26 cellular contexts compared by ENCODE assay signal in genomic region chr11:34002420-34002819, GRCh38. TPM values are rescaled to one million over a fixed set of nuclear protein-coding genes. Genes with fewer than 3 reads are reported as not detected.
A peak's percentile ranks its signal among the peaks of the same experiment; 100 is the strongest.
DNase-seq lines count a peak whose midpoint lies in the region; FAIRE-seq lines count a peak whose summit lies in the region.
"Had no signal": no experiment of that assay in that cellular context is flagged by ENCODE, and none has a peak within 500 bp of the region (broad histone marks: within the 10 kb centered on the region; RNA-seq: fewer than 3 reads in every experiment).

No MANE protein-coding gene starts in this region.

- H3K27ac ChIP-seq in small intestine (ENCODE audit: low read depth in 1 of 2, low read length in 1 of 2): no peak overlapping the region
- H3K27ac ChIP-seq: ascending aorta, BLaER1, psoas muscle, testis had no signal

- FAIRE-seq in small intestine (lab: Jason Lieb, UNC): no peak
- FAIRE-seq: A204.1, H1, keratinocyte, RCC 7860, TTC549 had no signal

- peaks cover 0 to 11% of the 10 kb centered on the region in 2 donors for H3K4me1 ChIP-seq in small intestine (ENCODE audit: control insufficient read depth in 2 of 2, insufficient read depth in 1 of 2, low read depth in 1 of 2, low read length in 1 of 2)
- H3K4me1 ChIP-seq: ascending aorta, testis had no signal

- H3K36me3 ChIP-seq in small intestine (ENCODE audit: control insufficient read depth in 2 of 2, insufficient read depth in 2 of 2, low read length in 2 of 2): no peaks in the 10 kb centered on the region
- H3K36me3 ChIP-seq: ascending aorta, BLaER1 had no signal

- WGBS in small intestine, 3 donors: 7 to 49% (median 27%) methylated on average over 4 of the region's 4 CpGs

- DNase-seq in NCI-H146 (lab: John Stamatoyannopoulos, UW) (peak; percentile 3), NCI-H146 treated with DMSO at 0.1 percent for 48 hours (lab: John Stamatoyannopoulos, UW; ENCODE audit: unreplicated experiment) (no peak), NCI-H2171 (lab: John Stamatoyannopoulos, UW) (peak; percentile 72), cerebellar cortex (ENCODE audit: low spot score) (peak; percentile 57), small intestine (peak; percentile 74), GM19238 (ENCODE audit: insufficient read length, low spot score) (no peak)
- DNase-seq in activated naive CD4-positive, alpha-beta T cell treated with Interleukin-2 at 50 U/mL for 16 hours: no peak
- no peak for DNase-seq in effector CD8-positive, alpha-beta T cell (lab: John Stamatoyannopoulos, UW)
- DNase-seq: activated CD4-positive, alpha-beta T cell treated with anti-CD3 and anti-CD28 coated beads, Interleukin-2, amount 50 U/mL, for 48 hours; activated naive CD4-positive, alpha-beta T cell treated with anti-CD3 and anti-CD28 coated beads, Interleukin-2, amount 10 ng/mL, durations not matched to agents 7 days and 5 days; activated T-cell treated with anti-CD3 and anti-CD28 coated beads, Interleukin-2, amount 50 U/mL, for 1 hour; DMS79; hippocampal formation; mesenchymal stem cell; MM.1S; NCI-H2029; psoas muscle; stimulated activated CD8-positive, alpha-beta memory T cell treated with anti-CD3 and anti-CD28 coated beads, Interleukin-4, amount 100 ng/mL, for 48 hours; testis had no signal

- no peak overlapping the region for H3K4me3 ChIP-seq in small intestine (ENCODE audit: low read depth in 1 of 2, low read length in 2 of 2)
- H3K4me3 ChIP-seq: ascending aorta, BLaER1, psoas muscle, testis had no signal

- no peaks in the 10 kb centered on the region for H3K27me3 ChIP-seq in small intestine (ENCODE audit: control insufficient read depth in 2 of 2, insufficient read depth in 2 of 2, low read length in 2 of 2)
- H3K27me3 ChIP-seq: ascending aorta, BLaER1, testis had no signal

- H3K9me3 ChIP-seq in small intestine (ENCODE audit: control insufficient read depth, low read depth): no peaks in the 10 kb centered on the region
- H3K9me3 ChIP-seq: ascending aorta, BLaER1, psoas muscle, testis had no signal

RNA-seq across cellular contexts. Expression of gene CAPRIN1, which starts 49.1 kb away (rescaled TPM):
- 100 to 1,000 TPM in 1 of 3 donors, 10 to 100 TPM in 2; 54.0 to 102 (median 66.6) TPM for polyA plus RNA-seq in small intestine

Comparison
In these comparisons a context has a peak if more than half of its experiments do, and no peak if none do; other contexts are left out.
1. DNase-seq: peak in NCI-H146 (single experiment), NCI-H2171 (single experiment), cerebellar cortex (single experiment) and small intestine (single experiment); none in NCI-H146 treated with DMSO at 0.1 percent for 48 hours (single experiment), activated naive CD4-positive, alpha-beta T cell treated with Interleukin-2 at 50 U/mL for 16 hours (single experiment), GM19238 (single experiment) and effector CD8-positive, alpha-beta T cell (single experiment).